Comparison of ENCODE assay signal across 1 cellular context in the genomic region with DNA sequence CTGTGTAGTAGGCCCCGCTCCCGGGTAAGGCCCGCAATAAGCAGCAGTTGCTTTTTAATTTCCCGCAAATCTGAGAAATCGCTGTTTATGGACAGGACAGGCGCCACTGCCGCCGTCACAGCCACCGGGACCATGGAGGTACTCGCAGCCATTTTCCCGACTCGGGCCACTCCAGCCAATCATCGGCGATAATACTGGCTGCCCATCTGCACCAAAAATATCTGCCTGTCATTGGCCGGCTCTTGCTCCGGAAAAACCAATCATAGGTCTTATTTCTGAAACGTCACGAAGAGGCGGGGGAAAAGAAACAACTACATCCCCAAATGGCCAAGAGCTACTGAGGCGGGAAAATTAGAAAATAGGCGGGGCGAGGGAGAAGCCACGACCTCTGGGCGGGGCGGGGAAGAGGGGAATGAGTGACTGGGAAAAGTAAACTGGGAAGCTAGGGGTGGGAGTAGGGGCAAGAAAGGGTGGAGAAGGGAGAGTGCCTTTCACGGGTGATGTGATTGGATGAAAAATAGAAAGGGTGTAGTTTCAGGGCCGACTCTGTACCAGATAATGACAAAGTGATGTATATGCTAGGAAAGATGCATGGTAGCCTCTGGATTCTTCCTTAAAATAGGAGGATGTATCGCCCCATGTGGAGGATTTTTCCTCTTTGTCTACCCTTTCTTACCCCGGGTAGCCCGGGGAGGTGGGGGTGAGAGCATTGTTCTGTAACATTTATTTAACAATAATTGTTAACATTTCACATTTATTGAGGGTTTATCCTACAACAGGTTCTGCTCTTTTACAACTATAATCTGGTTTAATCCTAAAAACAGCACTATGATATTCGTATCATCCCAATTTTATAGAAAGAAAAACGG.
A peak's percentile ranks its signal among the peaks of the same experiment; 100 is the strongest.
TF ChIP-seq lines count a peak whose summit lies in the region.

A gene with protein sequence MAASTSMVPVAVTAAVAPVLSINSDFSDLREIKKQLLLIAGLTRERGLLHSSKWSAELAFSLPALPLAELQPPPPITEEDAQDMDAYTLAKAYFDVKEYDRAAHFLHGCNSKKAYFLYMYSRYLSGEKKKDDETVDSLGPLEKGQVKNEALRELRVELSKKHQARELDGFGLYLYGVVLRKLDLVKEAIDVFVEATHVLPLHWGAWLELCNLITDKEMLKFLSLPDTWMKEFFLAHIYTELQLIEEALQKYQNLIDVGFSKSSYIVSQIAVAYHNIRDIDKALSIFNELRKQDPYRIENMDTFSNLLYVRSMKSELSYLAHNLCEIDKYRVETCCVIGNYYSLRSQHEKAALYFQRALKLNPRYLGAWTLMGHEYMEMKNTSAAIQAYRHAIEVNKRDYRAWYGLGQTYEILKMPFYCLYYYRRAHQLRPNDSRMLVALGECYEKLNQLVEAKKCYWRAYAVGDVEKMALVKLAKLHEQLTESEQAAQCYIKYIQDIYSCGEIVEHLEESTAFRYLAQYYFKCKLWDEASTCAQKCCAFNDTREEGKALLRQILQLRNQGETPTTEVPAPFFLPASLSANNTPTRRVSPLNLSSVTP (minus strand): TSS at position 163 of the 869 bp plus-strand sequence. CDS start 11 bp downstream, at position 152.

TF ChIP-seq in HepG2, 621 proteins besides CTCF, POLR2A, EP300 and RAD21 (continued from another document):
- TF ChIP-seq, protein P1, sequence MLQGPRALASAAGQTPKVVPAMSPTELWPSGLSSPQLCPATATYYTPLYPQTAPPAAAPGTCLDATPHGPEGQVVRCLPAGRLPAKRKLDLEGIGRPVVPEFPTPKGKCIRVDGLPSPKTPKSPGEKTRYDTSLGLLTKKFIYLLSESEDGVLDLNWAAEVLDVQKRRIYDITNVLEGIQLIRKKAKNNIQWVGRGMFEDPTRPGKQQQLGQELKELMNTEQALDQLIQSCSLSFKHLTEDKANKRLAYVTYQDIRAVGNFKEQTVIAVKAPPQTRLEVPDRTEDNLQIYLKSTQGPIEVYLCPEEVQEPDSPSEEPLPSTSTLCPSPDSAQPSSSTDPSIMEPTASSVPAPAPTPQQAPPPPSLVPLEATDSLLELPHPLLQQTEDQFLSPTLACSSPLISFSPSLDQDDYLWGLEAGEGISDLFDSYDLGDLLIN (CRISPR knock-in tag; IDR thresholded peaks at IDR 0.05; ENCODE audit: borderline replicate concordance): no peak
- TF ChIP-seq ZFP1 (CRISPR knock-in tag; IDR thresholded peaks at IDR 0.05) (no peak), REPIN1 (CRISPR knock-in tag; IDR thresholded peaks at IDR 0.05; ENCODE audit: borderline replicate concordance, low read depth) (no peak; the same call in 1 of the 2 replicates), HOXA7 (CRISPR knock-in tag; IDR thresholded peaks at IDR 0.05) (no peak), NONO (IDR thresholded peaks at IDR 0.05) (no peak), NONO (CRISPR knock-in tag; conservative IDR thresholded peaks at IDR 0.05) (peak; percentile 68), SP1 (IDR thresholded peaks at IDR 0.05) (no peak), SP1 (CRISPR knock-in tag; IDR thresholded peaks at IDR 0.05) (peak; percentile 78; the same call in 1 of the 2 replicates), MAF1 (CRISPR knock-in tag; IDR thresholded peaks at IDR 0.05; ENCODE audit: borderline replicate concordance) (peak; percentile 44; the same call in 1 of the 2 replicates), ZNF550 (CRISPR knock-in tag; IDR thresholded peaks at IDR 0.05; ENCODE audit: borderline replicate concordance) (no peak), SOX5 (CRISPR knock-in tag; IDR thresholded peaks at IDR 0.05; ENCODE audit: borderline replicate concordance) (peak; percentile 27; the same call in 1 of the 2 replicates), KDM6A (CRISPR knock-in tag; IDR thresholded peaks at IDR 0.05; ENCODE audit: low read depth) (no peak)
- TF ChIP-seq, protein P2, sequence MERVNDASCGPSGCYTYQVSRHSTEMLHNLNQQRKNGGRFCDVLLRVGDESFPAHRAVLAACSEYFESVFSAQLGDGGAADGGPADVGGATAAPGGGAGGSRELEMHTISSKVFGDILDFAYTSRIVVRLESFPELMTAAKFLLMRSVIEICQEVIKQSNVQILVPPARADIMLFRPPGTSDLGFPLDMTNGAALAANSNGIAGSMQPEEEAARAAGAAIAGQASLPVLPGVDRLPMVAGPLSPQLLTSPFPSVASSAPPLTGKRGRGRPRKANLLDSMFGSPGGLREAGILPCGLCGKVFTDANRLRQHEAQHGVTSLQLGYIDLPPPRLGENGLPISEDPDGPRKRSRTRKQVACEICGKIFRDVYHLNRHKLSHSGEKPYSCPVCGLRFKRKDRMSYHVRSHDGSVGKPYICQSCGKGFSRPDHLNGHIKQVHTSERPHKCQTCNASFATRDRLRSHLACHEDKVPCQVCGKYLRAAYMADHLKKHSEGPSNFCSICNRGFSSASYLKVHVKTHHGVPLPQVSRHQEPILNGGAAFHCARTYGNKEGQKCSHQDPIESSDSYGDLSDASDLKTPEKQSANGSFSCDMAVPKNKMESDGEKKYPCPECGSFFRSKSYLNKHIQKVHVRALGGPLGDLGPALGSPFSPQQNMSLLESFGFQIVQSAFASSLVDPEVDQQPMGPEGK (CRISPR knock-in tag; IDR thresholded peaks at IDR 0.05): peak; percentile 43
- TF ChIP-seq, protein P3, sequence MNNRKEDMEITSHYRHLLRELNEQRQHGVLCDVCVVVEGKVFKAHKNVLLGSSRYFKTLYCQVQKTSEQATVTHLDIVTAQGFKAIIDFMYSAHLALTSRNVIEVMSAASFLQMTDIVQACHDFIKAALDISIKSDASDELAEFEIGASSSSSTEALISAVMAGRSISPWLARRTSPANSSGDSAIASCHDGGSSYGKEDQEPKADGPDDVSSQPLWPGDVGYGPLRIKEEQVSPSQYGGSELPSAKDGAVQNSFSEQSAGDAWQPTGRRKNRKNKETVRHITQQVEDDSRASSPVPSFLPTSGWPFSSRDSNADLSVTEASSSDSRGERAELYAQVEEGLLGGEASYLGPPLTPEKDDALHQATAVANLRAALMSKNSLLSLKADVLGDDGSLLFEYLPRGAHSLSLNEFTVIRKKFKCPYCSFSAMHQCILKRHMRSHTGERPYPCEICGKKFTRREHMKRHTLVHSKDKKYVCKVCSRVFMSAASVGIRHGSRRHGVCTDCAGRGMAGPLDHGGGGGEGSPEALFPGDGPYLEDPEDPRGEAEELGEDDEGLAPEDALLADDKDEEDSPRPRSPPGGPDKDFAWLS (CRISPR knock-in tag; IDR thresholded peaks at IDR 0.05; ENCODE audit: borderline replicate concordance): no peak
- TF ChIP-seq, protein P4, sequence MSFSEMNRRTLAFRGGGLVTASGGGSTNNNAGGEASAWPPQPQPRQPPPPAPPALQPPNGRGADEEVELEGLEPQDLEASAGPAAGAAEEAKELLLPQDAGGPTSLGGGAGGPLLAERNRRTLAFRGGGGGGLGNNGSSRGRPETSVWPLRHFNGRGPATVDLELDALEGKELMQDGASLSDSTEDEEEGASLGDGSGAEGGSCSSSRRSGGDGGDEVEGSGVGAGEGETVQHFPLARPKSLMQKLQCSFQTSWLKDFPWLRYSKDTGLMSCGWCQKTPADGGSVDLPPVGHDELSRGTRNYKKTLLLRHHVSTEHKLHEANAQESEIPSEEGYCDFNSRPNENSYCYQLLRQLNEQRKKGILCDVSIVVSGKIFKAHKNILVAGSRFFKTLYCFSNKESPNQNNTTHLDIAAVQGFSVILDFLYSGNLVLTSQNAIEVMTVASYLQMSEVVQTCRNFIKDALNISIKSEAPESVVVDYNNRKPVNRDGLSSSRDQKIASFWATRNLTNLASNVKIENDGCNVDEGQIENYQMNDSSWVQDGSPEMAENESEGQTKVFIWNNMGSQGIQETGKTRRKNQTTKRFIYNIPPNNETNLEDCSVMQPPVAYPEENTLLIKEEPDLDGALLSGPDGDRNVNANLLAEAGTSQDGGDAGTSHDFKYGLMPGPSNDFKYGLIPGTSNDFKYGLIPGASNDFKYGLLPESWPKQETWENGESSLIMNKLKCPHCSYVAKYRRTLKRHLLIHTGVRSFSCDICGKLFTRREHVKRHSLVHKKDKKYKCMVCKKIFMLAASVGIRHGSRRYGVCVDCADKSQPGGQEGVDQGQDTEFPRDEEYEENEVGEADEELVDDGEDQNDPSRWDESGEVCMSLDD (CRISPR knock-in tag; IDR thresholded peaks at IDR 0.05; ENCODE audit: borderline replicate concordance): no peak; the same call in 1 of the 2 replicates
- TF ChIP-seq, protein P5, sequence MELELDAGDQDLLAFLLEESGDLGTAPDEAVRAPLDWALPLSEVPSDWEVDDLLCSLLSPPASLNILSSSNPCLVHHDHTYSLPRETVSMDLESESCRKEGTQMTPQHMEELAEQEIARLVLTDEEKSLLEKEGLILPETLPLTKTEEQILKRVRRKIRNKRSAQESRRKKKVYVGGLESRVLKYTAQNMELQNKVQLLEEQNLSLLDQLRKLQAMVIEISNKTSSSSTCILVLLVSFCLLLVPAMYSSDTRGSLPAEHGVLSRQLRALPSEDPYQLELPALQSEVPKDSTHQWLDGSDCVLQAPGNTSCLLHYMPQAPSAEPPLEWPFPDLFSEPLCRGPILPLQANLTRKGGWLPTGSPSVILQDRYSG (CRISPR knock-in tag; IDR thresholded peaks at IDR 0.05): no peak
- TF ChIP-seq, protein P6, sequence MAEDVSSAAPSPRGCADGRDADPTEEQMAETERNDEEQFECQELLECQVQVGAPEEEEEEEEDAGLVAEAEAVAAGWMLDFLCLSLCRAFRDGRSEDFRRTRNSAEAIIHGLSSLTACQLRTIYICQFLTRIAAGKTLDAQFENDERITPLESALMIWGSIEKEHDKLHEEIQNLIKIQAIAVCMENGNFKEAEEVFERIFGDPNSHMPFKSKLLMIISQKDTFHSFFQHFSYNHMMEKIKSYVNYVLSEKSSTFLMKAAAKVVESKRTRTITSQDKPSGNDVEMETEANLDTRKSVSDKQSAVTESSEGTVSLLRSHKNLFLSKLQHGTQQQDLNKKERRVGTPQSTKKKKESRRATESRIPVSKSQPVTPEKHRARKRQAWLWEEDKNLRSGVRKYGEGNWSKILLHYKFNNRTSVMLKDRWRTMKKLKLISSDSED (CRISPR knock-in tag; IDR thresholded peaks at IDR 0.05): no peak
